Comparison of ENCODE assay signal across 8 cellular contexts in genomic region chr3:114527036-114527644, GRCh38.
DNase-seq lines count a peak whose midpoint lies in the region; ATAC-seq and TF ChIP-seq lines count a peak whose summit lies in the region.

No MANE protein-coding gene starts in this region.

- 0 out of 2 replicates have a peak, but pooled peaks cover 3% of the 10 kb centered on the region for H3K4me1 ChIP-seq in HAP-1
- peaks cover 12% of the 10 kb centered on the region for H3K4me1 ChIP-seq in adipocyte (ENCODE audit: control insufficient read depth, insufficient read depth, low read length)

- peak; percentile 45 to 46 for DNase-seq in HAP-1 (ENCODE audit: low spot score in 2 of 2)
- DNase-seq in adipocyte (ENCODE audit: low read depth): peak; percentile 36
- DNase-seq in kidney tubule cell (ENCODE audit: low spot score): peak; percentile 17
- no peak for DNase-seq in ureter (ENCODE audit: low spot score)
- DNase-seq in KBM-7: no peak

- no peak for ATAC-seq in HG03457 (IDR thresholded peaks at IDR 0.05; ENCODE audit: unreplicated experiment)
- ATAC-seq in HG02885 (IDR thresholded peaks at IDR 0.05; ENCODE audit: poor library complexity, unreplicated experiment): no peak

- H3K27ac ChIP-seq in C4-2B: no peak overlapping the region

- H3K9ac ChIP-seq in adipocyte (ENCODE audit: low read length): peak overlapping the region; percentile 39

- no peaks in the 10 kb centered on the region for H3K27me3 ChIP-seq in HAP-1 (ENCODE audit: low read depth)
- no peaks in the 10 kb centered on the region for H3K27me3 ChIP-seq in adipocyte (replicated peaks; ENCODE audit: control insufficient read depth, insufficient read depth, low read length)

- in situ Hi-C loops in HAP-1 (cut with MboI; ENCODE audit: low sequenced_read_pairs): no loop called here
- in situ Hi-C loops in KBM-7 (cut with MboI; ENCODE audit: low pct_unique_long_range_greater_than_20kb, low sequenced_read_pairs): no loop called here

- no peaks in the 10 kb centered on the region for H3K9me3 ChIP-seq in HAP-1
- no peaks in the 10 kb centered on the region for H3K9me3 ChIP-seq in adipocyte (ENCODE audit: control insufficient read depth, low read length)

- TF ChIP-seq CTCF in C4-2B (conservative IDR thresholded peaks at IDR 0.05): peak; percentile 67

- H3K36me3 ChIP-seq in HAP-1 (replicated peaks) (no peaks in the 10 kb centered on the region), adipocyte (ENCODE audit: control insufficient read depth, insufficient read depth, low read length, severe bottlenecking) (peaks cover 7% of the 10 kb centered on the region)

- H3K4me3 ChIP-seq in HAP-1 (no peak overlapping the region), adipocyte (ENCODE audit: low read length) (no peak overlapping the region)

Comparison
In these comparisons a context has a peak if more than half of its experiments do, and no peak if none do; other contexts are left out.
1. DNase-seq: peak in HAP-1 (2 of 2), adipocyte (single experiment) and kidney tubule cell (single experiment); none in ureter (single experiment) and KBM-7 (single experiment).